In genomic region chr2:99729104-99729503, GRCh38 we compare ENCODE assay signal across 1 cellular context.
TF ChIP-seq lines count a peak whose summit lies in the region.

No MANE protein-coding gene starts in this region.

TF ChIP-seq in SK-N-SH, 30 proteins besides CTCF, POLR2A, EP300 and RAD21 (continued from another document):
- TF ChIP-seq, protein P1, sequence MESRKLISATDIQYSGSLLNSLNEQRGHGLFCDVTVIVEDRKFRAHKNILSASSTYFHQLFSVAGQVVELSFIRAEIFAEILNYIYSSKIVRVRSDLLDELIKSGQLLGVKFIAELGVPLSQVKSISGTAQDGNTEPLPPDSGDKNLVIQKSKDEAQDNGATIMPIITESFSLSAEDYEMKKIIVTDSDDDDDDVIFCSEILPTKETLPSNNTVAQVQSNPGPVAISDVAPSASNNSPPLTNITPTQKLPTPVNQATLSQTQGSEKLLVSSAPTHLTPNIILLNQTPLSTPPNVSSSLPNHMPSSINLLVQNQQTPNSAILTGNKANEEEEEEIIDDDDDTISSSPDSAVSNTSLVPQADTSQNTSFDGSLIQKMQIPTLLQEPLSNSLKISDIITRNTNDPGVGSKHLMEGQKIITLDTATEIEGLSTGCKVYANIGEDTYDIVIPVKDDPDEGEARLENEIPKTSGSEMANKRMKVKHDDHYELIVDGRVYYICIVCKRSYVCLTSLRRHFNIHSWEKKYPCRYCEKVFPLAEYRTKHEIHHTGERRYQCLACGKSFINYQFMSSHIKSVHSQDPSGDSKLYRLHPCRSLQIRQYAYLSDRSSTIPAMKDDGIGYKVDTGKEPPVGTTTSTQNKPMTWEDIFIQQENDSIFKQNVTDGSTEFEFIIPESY (IDR thresholded peaks at IDR 0.05; ENCODE audit: borderline replicate concordance, low read depth) = no peak
- TF ChIP-seq MEF2A (IDR thresholded peaks at IDR 0.05; ENCODE audit: borderline replicate concordance, low read depth) = no peak
- no peak for TF ChIP-seq YY1 (IDR thresholded peaks at IDR 0.05; ENCODE audit: low read depth)
